Comparison of ENCODE assay signal across 17 cellular contexts in the genomic region with DNA sequence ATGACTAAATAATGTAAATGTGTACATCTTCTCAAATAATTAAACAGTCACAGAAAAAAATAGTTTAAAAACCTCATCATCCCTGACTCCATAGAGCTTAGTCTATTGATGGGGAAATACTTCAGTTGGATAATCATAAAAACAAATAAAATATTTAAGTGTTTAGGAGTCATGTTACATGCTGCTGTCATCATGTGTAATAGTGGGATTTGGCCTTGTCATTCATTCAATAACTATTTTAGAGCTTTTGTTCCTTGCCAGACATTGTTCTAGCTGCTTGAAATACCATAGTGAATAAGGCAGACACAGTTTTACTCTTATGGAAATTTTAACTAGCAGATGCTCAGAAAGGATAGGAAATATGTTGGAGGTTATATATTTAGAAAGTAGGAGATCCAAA.
A peak's percentile ranks its signal among the peaks of the same experiment; 100 is the strongest.
DNase-seq lines count a peak whose midpoint lies in the region; ATAC-seq and TF ChIP-seq lines count a peak whose summit lies in the region.
"Had no signal": no experiment of that assay in that cellular context is flagged by ENCODE, and none has a peak within 500 bp of the region (broad histone marks: within the 10 kb centered on the region; RNA-seq: fewer than 3 reads in every experiment).

No MANE protein-coding gene starts in this region.

- H3K4me1 ChIP-seq in ACC112 (ENCODE audit: control insufficient read depth, insufficient read depth, low read length, unreplicated experiment) = peaks cover 39% of the 10 kb centered on the region
- H3K4me1 ChIP-seq: upper lobe of right lung had no signal

- ATAC-seq in omental fat pad (ENCODE audit: low FRiP score) (no peak), HG03439 (IDR thresholded peaks at IDR 0.05; ENCODE audit: unreplicated experiment) (no peak)
- ATAC-seq: GM12878; left cardiac atrium; stimulated activated naive CD8-positive, alpha-beta T cell treated with anti-CD3 and anti-CD28 coated beads, Interleukin-15, amount 100 ng/mL, for 72 hours; upper lobe of right lung had no signal

- H3K36me3 ChIP-seq in ACC112 (ENCODE audit: insufficient read depth, low read length) = no peaks in the 10 kb centered on the region
- H3K36me3 ChIP-seq: upper lobe of right lung had no signal

- in situ Hi-C loops in astrocyte of the spinal cord (cut with HindIII; ENCODE audit: low sequenced_read_pairs) = no loop called here

- no peak overlapping the region for H2AFZ ChIP-seq in ACC112 (ENCODE audit: low read length, unreplicated experiment)

- no peak for TF ChIP-seq CTCF in astrocyte of the spinal cord (IDR thresholded peaks at IDR 0.05; ENCODE audit: low read depth, low read length)
- TF ChIP-seq CTCF in omental fat pad (IDR thresholded peaks at IDR 0.05) = no peak

- no peak overlapping the region for H3K4me3 ChIP-seq in ACC112 (ENCODE audit: low read depth, low read length)
- no peak overlapping the region for H3K4me3 ChIP-seq in astrocyte of the spinal cord (ENCODE audit: low read depth, low read length)
- H3K4me3 ChIP-seq: GM12878, upper lobe of right lung had no signal

- peak overlapping the region; percentile 67 for H3K27ac ChIP-seq in ACC112 (ENCODE audit: low read depth, low read length)
- H3K27ac ChIP-seq: upper lobe of right lung had no signal

- DNase-seq in HS-5 (ENCODE audit: low read depth) = peak; percentile 67
- peak; percentile 31 for DNase-seq in astrocyte of the spinal cord (ENCODE audit: low read depth, low spot score)
- DNase-seq in fibroblast of the conjunctiva (ENCODE audit: low read depth) = peak; percentile 75
- DNase-seq in omental fat pad (ENCODE audit: low spot score) = no peak
- DNase-seq in SW480 (ENCODE audit: low spot score) = no peak
- DNase-seq in Kasumi-1 (lab: John Stamatoyannopoulos, UW) = no peak
- DNase-seq: ACHN; activated CD4-positive, alpha-beta T cell treated with anti-CD3 and anti-CD28 coated beads for 4 hours; activated CD8-positive, alpha-beta memory T cell treated with anti-CD3 and anti-CD28 coated beads, Interleukin-2, amount 50 U/mL, for 48 hours; activated naive CD4-positive, alpha-beta T cell treated with anti-CD3 and anti-CD28 coated beads for 36 hours; left cardiac atrium; MV-4-11; stimulated activated naive CD8-positive, alpha-beta T cell treated with anti-CD3 and anti-CD28 coated beads, Interleukin-15, amount 100 ng/mL, for 72 hours; upper lobe of right lung had no signal

- H3K79me2 ChIP-seq in ACC112 (ENCODE audit: control insufficient read depth, insufficient read depth, low read length, unreplicated experiment) = no peaks in the 10 kb centered on the region

- no peaks in the 10 kb centered on the region for H3K27me3 ChIP-seq in ACC112 (ENCODE audit: insufficient read depth, low read length)
- H3K27me3 ChIP-seq: upper lobe of right lung had no signal

Comparison
In these comparisons a context has a peak if more than half of its experiments do, and no peak if none do; other contexts are left out.
1. DNase-seq: peak in HS-5 (single experiment), astrocyte of the spinal cord (single experiment) and fibroblast of the conjunctiva (single experiment); none in omental fat pad (single experiment), SW480 (single experiment) and Kasumi-1 (0 of 2).